Comparison of ENCODE assay signal across 13 cellular contexts in genomic region chr3:172846103-172846561, GRCh38.
A peak's percentile ranks its signal among the peaks of the same experiment; 100 is the strongest.
DNase-seq lines count a peak whose midpoint lies in the region; ATAC-seq, FAIRE-seq and TF ChIP-seq lines count a peak whose summit lies in the region.
"Had no signal": no experiment of that assay in that cellular context is flagged by ENCODE, and none has a peak within 500 bp of the region (broad histone marks: within the 10 kb centered on the region; RNA-seq: fewer than 3 reads in every experiment).

No MANE protein-coding gene starts in this region.

- peak; percentile 76 to 85 for ATAC-seq in activated T-cell treated with anti-CD3 and anti-CD28 coated beads, Interleukin-2, amount 50 U/mL, for 72 hours (replicated peaks in 1 of 2)
- ATAC-seq in activated T-cell treated with anti-CD3 and anti-CD28 coated beads, Interleukin-2, amount 50 U/mL, for 4 hours, result no peak
- peak; percentile 74 for ATAC-seq in HG03159 (IDR thresholded peaks at IDR 0.05; ENCODE audit: unreplicated experiment)
- peak; percentile 84 to 86 for ATAC-seq in stimulated activated naive B cell treated with anti-CD40 and anti-IgM and Interleukin-4, amounts not matched to agents 10 μg/mL and 1 μg/mL and 100 μg/mL, for 72 hours (replicated peaks)
- ATAC-seq in mucosa of descending colon, result no peak
- no peak for ATAC-seq in T-cell (replicated peaks in 1 of 4)

- H3K27ac Mint-ChIP-seq in activated T-cell treated with anti-CD3 and anti-CD28 coated beads, Interleukin-2, amount 50 U/mL, for 72 hours, result no peak overlapping the region
- no peak overlapping the region for H3K27ac Mint-ChIP-seq in stimulated activated naive B cell treated with anti-CD40 and anti-IgM and Interleukin-4, amounts not matched to agents 10 μg/mL and 1 μg/mL and 100 μg/mL, for 72 hours
- H3K27ac Mint-ChIP-seq in T-cell, result no peak overlapping the region
- H3K27ac Mint-ChIP-seq: dendritic cell treated with granulocyte-macrophage colony-stimulating factor and Interleukin-4, amounts not matched to agents 40 ng/mL and 50 ng/mL, for 4 days; T-helper 1 cell treated with Interleukin-12 subunit alpha and Interleukin-12 subunit beta and Interleukin-4 antibody, amounts not matched to agents 30 μg/mL and 1 μg/mL, for 36 hours had no signal

- no peaks in the 10 kb centered on the region for H3K36me3 Mint-ChIP-seq in activated T-cell treated with anti-CD3 and anti-CD28 coated beads, Interleukin-2, amount 50 U/mL, for 72 hours (ENCODE audit: insufficient read depth in 2 of 2)
- no peaks in the 10 kb centered on the region for H3K36me3 Mint-ChIP-seq in activated T-cell treated with anti-CD3 and anti-CD28 coated beads, Interleukin-2, amount 50 U/mL, for 4 hours (ENCODE audit: insufficient read depth)
- peaks cover 0 to 4% of the 10 kb centered on the region in 2 donors for H3K36me3 Mint-ChIP-seq in stimulated activated naive B cell treated with anti-CD40 and anti-IgM and Interleukin-4, amounts not matched to agents 10 μg/mL and 1 μg/mL and 100 μg/mL, for 72 hours
- no peaks in the 10 kb centered on the region for H3K36me3 Mint-ChIP-seq in T-cell
- H3K36me3 Mint-ChIP-seq: naive B cell had no signal

- H3K9me3 ChIP-seq in mucosa of descending colon, result no peaks in the 10 kb centered on the region

- peaks cover 6% of the 10 kb centered on the region for H3K4me1 Mint-ChIP-seq in activated T-cell treated with anti-CD3 and anti-CD28 coated beads, Interleukin-2, amount 50 U/mL, for 72 hours (ENCODE audit: low read depth)
- H3K4me1 Mint-ChIP-seq in activated T-cell treated with anti-CD3 and anti-CD28 coated beads, Interleukin-2, amount 50 U/mL, for 4 hours (ENCODE audit: low read depth), result no peaks in the 10 kb centered on the region
- H3K4me1 Mint-ChIP-seq in stimulated activated naive B cell treated with anti-CD40 and anti-IgM and Interleukin-4, amounts not matched to agents 10 μg/mL and 1 μg/mL and 100 μg/mL, for 72 hours, result peaks cover 9 to 11% of the 10 kb centered on the region in 2 donors
- H3K4me1 Mint-ChIP-seq in T-cell, result no peaks in the 10 kb centered on the region

- H3K27me3 Mint-ChIP-seq in activated T-cell treated with anti-CD3 and anti-CD28 coated beads, Interleukin-2, amount 50 U/mL, for 72 hours (ENCODE audit: low read depth), result peaks cover 2% of the 10 kb centered on the region
- H3K27me3 Mint-ChIP-seq in activated T-cell treated with anti-CD3 and anti-CD28 coated beads, Interleukin-2, amount 50 U/mL, for 4 hours (ENCODE audit: low read depth), result peaks cover 14% of the 10 kb centered on the region
- peaks cover 0 to 2% of the 10 kb centered on the region in 2 donors for H3K27me3 Mint-ChIP-seq in stimulated activated naive B cell treated with anti-CD40 and anti-IgM and Interleukin-4, amounts not matched to agents 10 μg/mL and 1 μg/mL and 100 μg/mL, for 72 hours
- H3K27me3 Mint-ChIP-seq in T-cell, result peaks cover 28 to 37% of the 10 kb centered on the region in 2 donors
- H3K27me3 Mint-ChIP-seq: dendritic cell treated with granulocyte-macrophage colony-stimulating factor and Interleukin-4, amounts not matched to agents 40 ng/mL and 50 ng/mL, for 4 days had no signal

- no peak for DNase-seq in activated T-cell treated with anti-CD3 and anti-CD28 coated beads, Interleukin-2, amount 50 U/mL, for 72 hours
- DNase-seq in activated T-cell treated with anti-CD3 and anti-CD28 coated beads, Interleukin-2, amount 50 U/mL, for 4 hours, result no peak
- DNase-seq in RCC 7860 (ENCODE audit: low spot score) (peak; percentile 70), mucosa of descending colon (no peak), T-cell (no peak), NCI-H2171 (lab: John Stamatoyannopoulos, UW) (no peak)
- DNase-seq in stimulated activated naive B cell treated with anti-CD40 and anti-IgM and Interleukin-4, amounts not matched to agents 10 μg/mL and 1 μg/mL and 100 μg/mL, for 72 hours, result no peak
- DNase-seq: activated T-cell treated with anti-CD3 and anti-CD28 coated beads, Interleukin-2, amount 50 U/mL, for 48 hours; naive B cell; NCI-H2081 treated with DMSO at 0.1 percent for 48 hours had no signal

- no peak for FAIRE-seq in RCC 7860 (lab: Jason Lieb, UNC)

- intact Hi-C loops in mucosa of descending colon (cut with DNase I, micrococcal nuclease), result no loop called here

- POLR2A ChIA-PET in T-cell (lab: Charles Lee), result no interaction called here

- H3K36me3 ChIP-seq in mucosa of descending colon (ENCODE audit: low read depth), result no peaks in the 10 kb centered on the region

- CTCF ChIA-PET in T-cell (lab: Charles Lee), result no interaction called here

- no peaks in the 10 kb centered on the region for H3K9me3 Mint-ChIP-seq in activated T-cell treated with anti-CD3 and anti-CD28 coated beads, Interleukin-2, amount 50 U/mL, for 72 hours
- no peaks in the 10 kb centered on the region for H3K9me3 Mint-ChIP-seq in activated T-cell treated with anti-CD3 and anti-CD28 coated beads, Interleukin-2, amount 50 U/mL, for 4 hours
- H3K9me3 Mint-ChIP-seq in stimulated activated naive B cell treated with anti-CD40 and anti-IgM and Interleukin-4, amounts not matched to agents 10 μg/mL and 1 μg/mL and 100 μg/mL, for 72 hours, result peaks cover 0 to 4% of the 10 kb centered on the region in 2 donors
- H3K9me3 Mint-ChIP-seq in T-cell, result no peaks in the 10 kb centered on the region
- H3K9me3 Mint-ChIP-seq: T-helper 1 cell treated with Interleukin-12 subunit alpha and Interleukin-12 subunit beta and Interleukin-4 antibody, amounts not matched to agents 30 μg/mL and 1 μg/mL, for 36 hours had no signal

- H3K4me3 Mint-ChIP-seq in activated T-cell treated with anti-CD3 and anti-CD28 coated beads, Interleukin-2, amount 50 U/mL, for 72 hours, result peak overlapping the region; percentile 9 to 28
- no peak overlapping the region for H3K4me3 Mint-ChIP-seq in activated T-cell treated with anti-CD3 and anti-CD28 coated beads, Interleukin-2, amount 50 U/mL, for 4 hours
- H3K4me3 Mint-ChIP-seq in stimulated activated naive B cell treated with anti-CD40 and anti-IgM and Interleukin-4, amounts not matched to agents 10 μg/mL and 1 μg/mL and 100 μg/mL, for 72 hours, result no peak overlapping the region
- no peak overlapping the region for H3K4me3 Mint-ChIP-seq in T-cell
- H3K4me3 Mint-ChIP-seq: dendritic cell treated with granulocyte-macrophage colony-stimulating factor and Interleukin-4, amounts not matched to agents 40 ng/mL and 50 ng/mL, for 4 days; naive B cell; T-helper 1 cell treated with Interleukin-12 subunit alpha and Interleukin-12 subunit beta and Interleukin-4 antibody, amounts not matched to agents 30 μg/mL and 1 μg/mL, for 36 hours had no signal

- no peaks in the 10 kb centered on the region for H3K4me1 ChIP-seq in mucosa of descending colon (ENCODE audit: low read depth)

- no peak for TF ChIP-seq CTCF in mucosa of descending colon (IDR thresholded peaks at IDR 0.05)

- H3K4me3 ChIP-seq in mucosa of descending colon, result no peak overlapping the region

Comparison
In these comparisons a context has a peak if more than half of its experiments do, and no peak if none do; other contexts are left out.
1. ATAC-seq: peak in activated T-cell treated with anti-CD3 and anti-CD28 coated beads, Interleukin-2, amount 50 U/mL, for 72 hours (2 of 2), HG03159 (single experiment) and stimulated activated naive B cell treated with anti-CD40 and anti-IgM and Interleukin-4, amounts not matched to agents 10 μg/mL and 1 μg/mL and 100 μg/mL, for 72 hours (2 of 2); none in activated T-cell treated with anti-CD3 and anti-CD28 coated beads, Interleukin-2, amount 50 U/mL, for 4 hours (0 of 2), mucosa of descending colon (single experiment) and T-cell (0 of 4).
2. H3K4me3 Mint-ChIP-seq: peak in activated T-cell treated with anti-CD3 and anti-CD28 coated beads, Interleukin-2, amount 50 U/mL, for 72 hours (2 of 2); none in activated T-cell treated with anti-CD3 and anti-CD28 coated beads, Interleukin-2, amount 50 U/mL, for 4 hours (single experiment), stimulated activated naive B cell treated with anti-CD40 and anti-IgM and Interleukin-4, amounts not matched to agents 10 μg/mL and 1 μg/mL and 100 μg/mL, for 72 hours (0 of 2) and T-cell (0 of 3).